In genomic region chr7:99489235-99489634, GRCh38 we compare ENCODE assay signal across 18 cellular contexts. TPM values are rescaled to one million over a fixed set of nuclear protein-coding genes. Genes with fewer than 3 reads are reported as not detected.
DNase-seq lines count a peak whose midpoint lies in the region; ATAC-seq and TF ChIP-seq lines count a peak whose summit lies in the region.
"Had no signal": no experiment of that assay in that cellular context is flagged by ENCODE, and none has a peak within 500 bp of the region (broad histone marks: within the 10 kb centered on the region; RNA-seq: fewer than 3 reads in every experiment).

No MANE protein-coding gene starts in this region.

- intact Hi-C loops in Panc1 (cut with micrococcal nuclease; ENCODE audit: unreplicated experiment): no loop called here
- intact Hi-C loops in esophagus muscularis mucosa (cut with DNase I): no loop called here

- H3K27ac ChIP-seq in 22Rv1 (peak overlapping the region; percentile 31), Panc1 (ENCODE audit: low read length) (no peak overlapping the region), esophagus muscularis mucosa (replicated peaks in 1 of 4) (no peak overlapping the region)
- H3K27ac ChIP-seq: ascending aorta, left lung, right atrium auricular region had no signal

- in situ Hi-C loops in Panc1 (cut with HindIII; ENCODE audit: low pct_unique_long_range_greater_than_20kb, low sequenced_read_pairs): no loop called here

- H3K4me1 ChIP-seq in Panc1 (ENCODE audit: control insufficient read depth, insufficient read depth, low read length) (no peaks in the 10 kb centered on the region), esophagus muscularis mucosa (no peaks in the 10 kb centered on the region)
- H3K4me1 ChIP-seq: ascending aorta, left lung, right atrium auricular region had no signal

- DNase-seq in Panc1 (ENCODE audit: low read depth, low spot score) (no peak), epithelial cell of proximal tubule (ENCODE audit: low read depth) (no peak), esophagus muscularis mucosa (ENCODE audit: extremely low spot score) (no peak), nucleus accumbens (lab: John Stamatoyannopoulos, UW) (no peak), ureter (ENCODE audit: low spot score) (no peak)
- DNase-seq: activated CD4-positive, alpha-beta T cell treated with anti-CD3 and anti-CD28 coated beads for 36 hours; activated CD8-positive, alpha-beta memory T cell treated with anti-CD3 and anti-CD28 coated beads, Interleukin-2, amount 50 U/mL, for 4 hours; activated naive CD4-positive, alpha-beta T cell treated with Interleukin-2 at 50 U/mL for 16 hours; foreskin melanocyte; left lung; NCI-H1694; NCI-H345; SIG-M5 had no signal

- CTCF ChIA-PET in Panc1 (lab: Charles Lee): no interaction called here

- H3K4me3 ChIP-seq in Panc1 (ENCODE audit: low read depth in 2 of 2, low read length in 2 of 2) (no peak overlapping the region), epithelial cell of proximal tubule (ENCODE audit: low read depth, low read length) (no peak overlapping the region), esophagus muscularis mucosa (no peak overlapping the region)
- H3K4me3 ChIP-seq: ascending aorta, left lung, right atrium auricular region had no signal

- WGBS in esophagus muscularis mucosa: 93% methylated on average over 4 of the region's 4 CpGs

- H3K27me3 ChIP-seq in Panc1 (ENCODE audit: control insufficient read depth, insufficient read depth, low read length) (no peaks in the 10 kb centered on the region), esophagus muscularis mucosa (no peaks in the 10 kb centered on the region)
- H3K27me3 ChIP-seq: ascending aorta, left lung, right atrium auricular region had no signal

- H3K9me3 ChIP-seq in Panc1 (ENCODE audit: control insufficient read depth, insufficient read depth, low read depth, low read length) (peaks cover 11% of the 10 kb centered on the region), esophagus muscularis mucosa (peaks cover 6 to 12% (median 12%) of the 10 kb centered on the region in 4 donors)

- POLR2A ChIA-PET in Panc1 (lab: Charles Lee): no interaction called here

- TF ChIP-seq CTCF in 22Rv1 (IDR thresholded peaks at IDR 0.05): no peak
- peak; percentile 21 for TF ChIP-seq CTCF in GM12873 (IDR thresholded peaks at IDR 0.05; ENCODE audit: insufficient read depth, low read depth, low read length, missing control alignments)
- no peak for TF ChIP-seq CTCF in Panc1 (IDR thresholded peaks at IDR 0.05)
- TF ChIP-seq CTCF in epithelial cell of proximal tubule (conservative IDR thresholded peaks at IDR 0.05; ENCODE audit: low read depth, low read length): peak; percentile 9
- no peak for TF ChIP-seq CTCF in esophagus muscularis mucosa (IDR thresholded peaks at IDR 0.05)

- ATAC-seq in Panc1 (peak; percentile 47; the same call in 1 of the 2 replicates), HG03565 (IDR thresholded peaks at IDR 0.05; ENCODE audit: unreplicated experiment) (no peak)
- ATAC-seq: activated CD4-positive, alpha-beta T cell treated with anti-CD3 and anti-CD28 coated beads for 36 hours; left lung had no signal

- TF ChIP-seq EP300 in esophagus muscularis mucosa (IDR thresholded peaks at IDR 0.05): no peak

- no TSS peak for BruUV-seq in Panc1 (replicated peaks; lab: Mats Ljungman, UMichigan)

- H3K36me3 ChIP-seq in Panc1 (ENCODE audit: control insufficient read depth, insufficient read depth, low read length) (peaks cover 2% of the 10 kb centered on the region; the same call in 1 of the 2 replicates), esophagus muscularis mucosa (peaks cover 12 to 55% (median 43%) of the 10 kb centered on the region in 4 donors)

- TF ChIP-seq POLR2A in esophagus muscularis mucosa (IDR thresholded peaks at IDR 0.05; ENCODE audit: low read depth): no peak

RNA-seq across cellular contexts. Expression of gene ZNF394, which starts 10.8 kb away (rescaled TPM):
- total RNA-seq in Panc1 (2021; ENCODE audit: unreplicated experiment) (20.0 TPM), epithelial cell of proximal tubule (14.7 and 15.7 TPM in 2 replicates), esophagus muscularis mucosa (10 to 100 TPM; 26.6 to 37.9 (median 32.7) TPM), ureter (39.8 TPM)
- polyA plus RNA-seq in Panc1 (2012; ENCODE audit: insufficient read length): 14.4 TPM

RNA-seq across cellular contexts. Expression of gene ZKSCAN5, which starts 15.2 kb away (rescaled TPM):
- total RNA-seq in Panc1 (2021; ENCODE audit: unreplicated experiment): 17.5 TPM
- 13.7 TPM for polyA plus RNA-seq in Panc1 (2012; ENCODE audit: insufficient read length)
- 7.7 and 8.2 TPM in 2 replicates for total RNA-seq in epithelial cell of proximal tubule
- 10 to 100 TPM in 2 of 4 donors, 1 to 10 TPM in 2; 9.6 to 11.2 (median 10.5) TPM for total RNA-seq in esophagus muscularis mucosa
- total RNA-seq in ureter: 9.4 TPM

RNA-seq across cellular contexts. Expression of gene ZNF789, which starts 16.5 kb away (rescaled TPM):
- total RNA-seq in Panc1 (2021; ENCODE audit: unreplicated experiment) (15.1 TPM), epithelial cell of proximal tubule (10.7 and 11.6 TPM in 2 replicates), esophagus muscularis mucosa (1 to 10 TPM; 2.5 to 6.2 (median 3.0) TPM), ureter (20.6 TPM)
- 7.2 TPM for polyA plus RNA-seq in Panc1 (2012; ENCODE audit: insufficient read length)

RNA-seq across cellular contexts. Expression of gene ATP5MF, which starts 23.3 kb away (rescaled TPM):
- 476 TPM for total RNA-seq in Panc1 (2021; ENCODE audit: unreplicated experiment)
- polyA plus RNA-seq in Panc1 (2012; ENCODE audit: insufficient read length): 765 TPM
- total RNA-seq in epithelial cell of proximal tubule: 1,313 and 2,133 TPM in 2 replicates
- 100 to 1,000 TPM; 487 to 697 (median 507) TPM for total RNA-seq in esophagus muscularis mucosa
- 261 TPM for total RNA-seq in ureter

RNA-seq across cellular contexts. Expression of gene CPSF4, which starts 50.5 kb away (rescaled TPM):
- total RNA-seq in Panc1 (2021; ENCODE audit: unreplicated experiment): 57.0 TPM
- polyA plus RNA-seq in Panc1 (2012; ENCODE audit: insufficient read length): 44.8 TPM
- total RNA-seq in epithelial cell of proximal tubule: 15.8 and 43.1 TPM in 2 replicates
- 10 to 100 TPM; 19.1 to 25.3 (median 20.8) TPM for total RNA-seq in esophagus muscularis mucosa
- 40.8 TPM for total RNA-seq in ureter

Comparison
In these comparisons a context has a peak if more than half of its experiments do, and no peak if none do; other contexts are left out.
1. CTCF ChIP-seq: peak in GM12873 (single experiment) and epithelial cell of proximal tubule (single experiment); none in 22Rv1 (single experiment), Panc1 (single experiment) and esophagus muscularis mucosa (0 of 3).